8 cellular contexts compared by ENCODE assay signal in genomic region chr16:30659507-30660423, GRCh38. TPM values are rescaled to one million over a fixed set of nuclear protein-coding genes. Genes with fewer than 3 reads are reported as not detected.
DNase-seq lines count a peak whose midpoint lies in the region; ATAC-seq and TF ChIP-seq lines count a peak whose summit lies in the region.

No MANE protein-coding gene starts in this region.

- TF ChIP-seq CTCF in RWPE2 (IDR thresholded peaks at IDR 0.05; ENCODE audit: poor library complexity, severe bottlenecking): peak; percentile 6
- peak in 1 of 3 experiments; percentile 31 for TF ChIP-seq CTCF in ascending aorta (IDR thresholded peaks at IDR 0.05)

- TF ChIP-seq POLR2A in GM18505 (IDR thresholded peaks at IDR 0.05; ENCODE audit: borderline replicate concordance, extremely low read depth, insufficient read depth, insufficient read length): peak; percentile 48

- H3K4me3 ChIP-seq in RWPE2 (ENCODE audit: severe bottlenecking): peak overlapping the region; percentile 62
- H3K4me3 ChIP-seq in ascending aorta: peak overlapping the region; percentile 89 to 96
- H3K4me3 ChIP-seq in iPS-18a (ENCODE audit: low read length): peak overlapping the region; percentile 96

- no peak overlapping the region for H3K9ac ChIP-seq in iPS-18a (ENCODE audit: low read length)

- H3K4me1 ChIP-seq in RWPE2 (ENCODE audit: insufficient read depth, poor library complexity, severe bottlenecking) (no peaks in the 10 kb centered on the region), ascending aorta (peaks cover 26 to 32% of the 10 kb centered on the region in 2 donors), iPS-18a (ENCODE audit: control insufficient read depth, low read depth, low read length) (no peaks in the 10 kb centered on the region)

- ATAC-seq in GM18505 (IDR thresholded peaks at IDR 0.05; ENCODE audit: unreplicated experiment) (no peak), RWPE2 (ENCODE audit: low read depth) (no peak), GM21390 (IDR thresholded peaks at IDR 0.05; ENCODE audit: unreplicated experiment) (no peak)

- H3K9me3 ChIP-seq in RWPE2 (ENCODE audit: severe bottlenecking): no peaks in the 10 kb centered on the region
- no peaks in the 10 kb centered on the region for H3K9me3 ChIP-seq in ascending aorta
- H3K9me3 ChIP-seq in iPS-18a (ENCODE audit: control insufficient read depth, low read depth, low read length): no peaks in the 10 kb centered on the region

- H3K27ac ChIP-seq in RWPE2 (ENCODE audit: poor library complexity, severe bottlenecking) (peak overlapping the region; percentile 94), ascending aorta (peak overlapping the region; percentile 98 to 99), iPS-18a (ENCODE audit: low read length) (no peak overlapping the region)

- H3K36me3 ChIP-seq in RWPE2 (ENCODE audit: low read depth) (peaks cover 60% of the 10 kb centered on the region), ascending aorta (peaks cover 56 to 61% of the 10 kb centered on the region in 2 donors), iPS-18a (ENCODE audit: control insufficient read depth, low read depth, low read length) (peaks cover 10% of the 10 kb centered on the region)

- DNase-seq in RWPE2 (ENCODE audit: low spot score) (no peak), ascending aorta (ENCODE audit: low spot score in 2 of 2) (no peak), NOMO-1 treated with dmso at 0.1 percent for 144 hours (lab: John Stamatoyannopoulos, UW; ENCODE audit: unreplicated experiment) (no peak), NCI-H1092 (lab: John Stamatoyannopoulos, UW) (no peak)
- DNase-seq in stimulated activated CD4-positive, alpha-beta T cell treated with anti-CD3 and anti-CD28 coated beads, Interleukin-1b, Interleukin-23, amount 100 ng/mL, for 24 hours (ENCODE audit: low read depth in 4 of 4, low spot score in 1 of 4): peak in 3 of 4 experiments; percentile 14 to 37 (median 37)

- H3K27me3 ChIP-seq in RWPE2 (ENCODE audit: insufficient read depth, poor library complexity, severe bottlenecking): no peaks in the 10 kb centered on the region
- H3K27me3 ChIP-seq in ascending aorta: no peaks in the 10 kb centered on the region
- peaks cover 42% of the 10 kb centered on the region for H3K27me3 ChIP-seq in iPS-18a (ENCODE audit: control insufficient read depth, insufficient read depth, low read length)

- intact Hi-C loops in ascending aorta (cut with DNase I): loop anchor here (1.0 to 10.0 kb wide), 11 partner anchors 25 to 798 kb away; partner anchors contain the start of genes ALDOA, ARMC5, PHKG2 and TBC1D10B

RNA-seq across cellular contexts. Expression of gene FBRS, which starts 1.5 kb away (rescaled TPM):
- total RNA-seq in ascending aorta: 26.8 TPM

RNA-seq across cellular contexts. Expression of gene PRR14, which starts 9.0 kb away (rescaled TPM):
- total RNA-seq in ascending aorta: 124 TPM

RNA-seq across cellular contexts. Expression of gene SRCAP, which starts 39.2 kb away (rescaled TPM):
- total RNA-seq in ascending aorta: 24.5 TPM

RNA-seq across cellular contexts. Expression of gene ZNF689, which starts 49.6 kb away (rescaled TPM):
- total RNA-seq in ascending aorta: 7.0 TPM

Comparison
In these comparisons a context has a peak if more than half of its experiments do, and no peak if none do; other contexts are left out.
1. DNase-seq: peak in stimulated activated CD4-positive, alpha-beta T cell treated with anti-CD3 and anti-CD28 coated beads, Interleukin-1b, Interleukin-23, amount 100 ng/mL, for 24 hours (3 of 4); none in RWPE2 (single experiment), ascending aorta (0 of 2), NOMO-1 treated with dmso at 0.1 percent for 144 hours (single experiment) and NCI-H1092 (single experiment).
2. Peak in every context shown above with its lines, with median percentiles within 50 percentile points of each other: H3K4me3 ChIP-seq.